27 cellular contexts compared by ENCODE assay signal in the genomic region with DNA sequence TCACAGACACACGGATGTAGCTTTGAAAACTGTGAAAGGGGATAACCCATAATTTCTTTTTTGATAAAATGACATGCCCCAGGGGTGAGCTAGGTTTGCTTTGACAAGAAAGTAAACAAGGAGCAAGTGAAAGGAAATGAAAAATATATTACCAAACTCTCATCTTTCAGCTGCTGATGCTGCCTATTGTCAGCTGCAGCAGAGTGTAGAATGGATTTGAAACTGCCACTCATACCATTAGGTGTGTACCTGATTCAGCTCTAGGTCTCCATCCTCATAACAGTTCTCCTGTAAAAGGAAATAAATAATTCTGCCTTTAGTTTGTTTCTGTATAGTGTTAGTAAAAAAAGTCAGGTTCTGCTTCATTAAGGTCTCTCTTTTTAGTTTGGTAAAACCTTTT.
DNase-seq lines count a peak whose midpoint lies in the region; ATAC-seq, FAIRE-seq and TF ChIP-seq lines count a peak whose summit lies in the region.
"Had no signal": no experiment of that assay in that cellular context is flagged by ENCODE, and none has a peak within 500 bp of the region (broad histone marks: within the 10 kb centered on the region; RNA-seq: fewer than 3 reads in every experiment).

No MANE protein-coding gene starts in this region.

- TF ChIP-seq POLR2A in GM12891 (IDR thresholded peaks at IDR 0.05; ENCODE audit: low read depth, low read length) = no peak

- peak; percentile 26 for FAIRE-seq in GM12891 (lab: Jason Lieb, UNC)
- FAIRE-seq: GM18507, RCC 7860, small intestine had no signal

- ATAC-seq in GM21619 (IDR thresholded peaks at IDR 0.05; ENCODE audit: unreplicated experiment) = no peak
- ATAC-seq: activated T-helper 17 cell treated with anti-CD3 and anti-CD28 coated beads, Interleukin-2, amount 50 U/mL, for 72 hours; body of pancreas; esophagus mucosa; left ventricle myocardium superior; stimulated activated naive B cell treated with anti-CD40 and anti-IgM and Interleukin-4, amounts not matched to agents 10 μg/mL and 1 μg/mL and 100 μg/mL, for 72 hours had no signal

- peak; percentile 11 for DNase-seq in COLO668 (lab: John Stamatoyannopoulos, UW; ENCODE audit: unreplicated experiment)
- no peak for DNase-seq in GM12891 (ENCODE audit: insufficient read length, low spot score)
- DNase-seq in NCI-H146 (lab: John Stamatoyannopoulos, UW) = peak; percentile 89
- peak; percentile 89 for DNase-seq in NCI-H748 treated with DMSO at 0.1 percent for 48 hours (lab: John Stamatoyannopoulos, UW)
- no peak for DNase-seq in activated CD8-positive, alpha-beta memory T cell treated with anti-CD3 and anti-CD28 coated beads for 24 hours
- no peak for DNase-seq in GF-D8 (lab: John Stamatoyannopoulos, UW)
- no peak for DNase-seq in HuH-7 (ENCODE audit: low spot score)
- DNase-seq: activated CD4-positive, alpha-beta memory T cell treated with anti-CD3 and anti-CD28 coated beads, Interleukin-2, amount 10 ng/mL, durations not matched to agents 7 days and 5 days; activated naive CD4-positive, alpha-beta T cell treated with anti-CD3 and anti-CD28 coated beads, Interleukin-2, amount 50 U/mL, for 16 hours; body of pancreas; dermis blood vessel endothelial cell; DND-41; head of caudate nucleus; islet precursor cell; left ventricle myocardium superior; MV-4-11; NCI-H2171 treated with DMSO at 0.1 percent for 48 hours; NCI-H526; posterior cingulate gyrus; SHP77 treated with DMSO at 0.1 percent for 48 hours; small intestine; stimulated activated naive B cell treated with anti-CD40 and anti-IgM and Interleukin-4, amounts not matched to agents 10 μg/mL and 1 μg/mL and 100 μg/mL, for 72 hours had no signal

TF ChIP-seq in GM12891, 5 proteins besides CTCF, POLR2A, EP300 and RAD21:
- no peak for TF ChIP-seq SPI1 (IDR thresholded peaks at IDR 0.05; ENCODE audit: low read depth, low read length)
- no peak for TF ChIP-seq POU2F2 (IDR thresholded peaks at IDR 0.05; ENCODE audit: low read depth, low read length)

Comparison
In these comparisons a context has a peak if more than half of its experiments do, and no peak if none do; other contexts are left out.
1. DNase-seq: peak in COLO668 (single experiment), NCI-H146 (single experiment) and NCI-H748 treated with DMSO at 0.1 percent for 48 hours (single experiment); none in GM12891 (single experiment), activated CD8-positive, alpha-beta memory T cell treated with anti-CD3 and anti-CD28 coated beads for 24 hours (single experiment), GF-D8 (single experiment) and HuH-7 (single experiment).